In genomic region chr19:5120833-5121232, GRCh38 we compare ENCODE assay signal across 18 cellular contexts.
DNase-seq lines count a peak whose midpoint lies in the region; ATAC-seq and TF ChIP-seq lines count a peak whose summit lies in the region.
"Had no signal": no experiment of that assay in that cellular context is flagged by ENCODE, and none has a peak within 500 bp of the region (broad histone marks: within the 10 kb centered on the region; RNA-seq: fewer than 3 reads in every experiment).

No MANE protein-coding gene starts in this region.

- H3K4me3 Mint-ChIP-seq in activated CD8-positive, alpha-beta memory T cell treated with anti-CD3 and anti-CD28 coated beads, Interleukin-2, amount 10 ng/mL, durations not matched to agents 7 days and 5 days: no peak overlapping the region
- no peak overlapping the region for H3K4me3 Mint-ChIP-seq in WTC11
- H3K4me3 Mint-ChIP-seq in glutamatergic neuron (ENCODE audit: unreplicated experiment): no peak overlapping the region
- no peak overlapping the region for H3K4me3 Mint-ChIP-seq in stimulated activated naive B cell treated with anti-CD40 and anti-IgM and Interleukin-4, amounts not matched to agents 10 μg/mL and 1 μg/mL and 100 μg/mL, for 72 hours

- DNase-seq in activated CD8-positive, alpha-beta memory T cell treated with anti-CD3 and anti-CD28 coated beads, Interleukin-2, amount 10 ng/mL, durations not matched to agents 7 days and 5 days: no peak
- DNase-seq in activated CD8-positive, alpha-beta memory T cell treated with anti-CD3 and anti-CD28 coated beads, Interleukin-2, amount 50 U/mL, for 4 hours: no peak
- no peak for DNase-seq in WTC11 (ENCODE audit: low spot score)
- DNase-seq in glutamatergic neuron: no peak
- DNase-seq in stimulated activated naive B cell treated with anti-CD40 and anti-IgM and Interleukin-4, amounts not matched to agents 10 μg/mL and 1 μg/mL and 100 μg/mL, for 72 hours: no peak
- DNase-seq in mucosa of gallbladder (ENCODE audit: low spot score): no peak
- DNase-seq: COR-L47, DMS153, NCI-H1092 treated with DMSO at 0.1 percent for 48 hours, NCI-H1694 treated with DMSO at 0.1 percent for 48 hours, NCI-H446 treated with DMSO at 0.1 percent for 48 hours, NCI-H748 treated with DMSO at 0.1 percent for 48 hours, SK-N-SH had no signal

- H3K27ac Mint-ChIP-seq in activated CD8-positive, alpha-beta memory T cell treated with anti-CD3 and anti-CD28 coated beads, Interleukin-2, amount 10 ng/mL, durations not matched to agents 7 days and 5 days: peak overlapping the region; percentile 17
- H3K27ac Mint-ChIP-seq in WTC11 (peak overlapping the region; percentile 30; the same call in 1 of the 2 replicates), glutamatergic neuron (ENCODE audit: unreplicated experiment) (peak overlapping the region; percentile 68)
- peak overlapping the region; percentile 92 for H3K27ac Mint-ChIP-seq in stimulated activated naive B cell treated with anti-CD40 and anti-IgM and Interleukin-4, amounts not matched to agents 10 μg/mL and 1 μg/mL and 100 μg/mL, for 72 hours

- CTCF ChIA-PET in activated CD8-positive, alpha-beta memory T cell treated with anti-CD3 and anti-CD28 coated beads, Interleukin-2, amount 10 ng/mL, durations not matched to agents 7 days and 5 days (lab: Charles Lee): no interaction called here
- CTCF ChIA-PET in WTC11 (lab: Charles Lee): interaction anchor here (0.7 to 1.2 kb wide), 2 partner anchors 72 kb away, joined by 3 to 6 read pairs; no protein-coding TSS in a partner anchor

- no peaks in the 10 kb centered on the region for H3K36me3 Mint-ChIP-seq in activated CD8-positive, alpha-beta memory T cell treated with anti-CD3 and anti-CD28 coated beads, Interleukin-2, amount 10 ng/mL, durations not matched to agents 7 days and 5 days
- H3K36me3 Mint-ChIP-seq in WTC11 (peaks cover 14% of the 10 kb centered on the region), glutamatergic neuron (ENCODE audit: unreplicated experiment) (peaks cover 6% of the 10 kb centered on the region)
- H3K36me3 Mint-ChIP-seq in stimulated activated naive B cell treated with anti-CD40 and anti-IgM and Interleukin-4, amounts not matched to agents 10 μg/mL and 1 μg/mL and 100 μg/mL, for 72 hours: peaks cover 6 to 32% of the 10 kb centered on the region in 2 donors

- peaks cover 16% of the 10 kb centered on the region for H3K4me1 Mint-ChIP-seq in activated CD8-positive, alpha-beta memory T cell treated with anti-CD3 and anti-CD28 coated beads, Interleukin-2, amount 10 ng/mL, durations not matched to agents 7 days and 5 days
- H3K4me1 Mint-ChIP-seq in WTC11: peaks cover 42% of the 10 kb centered on the region
- peaks cover 31% of the 10 kb centered on the region for H3K4me1 Mint-ChIP-seq in glutamatergic neuron (ENCODE audit: low read depth, unreplicated experiment)
- H3K4me1 Mint-ChIP-seq in stimulated activated naive B cell treated with anti-CD40 and anti-IgM and Interleukin-4, amounts not matched to agents 10 μg/mL and 1 μg/mL and 100 μg/mL, for 72 hours: peaks cover 38 to 77% of the 10 kb centered on the region in 2 donors

- H3K9me3 Mint-ChIP-seq in activated CD8-positive, alpha-beta memory T cell treated with anti-CD3 and anti-CD28 coated beads, Interleukin-2, amount 10 ng/mL, durations not matched to agents 7 days and 5 days (ENCODE audit: low read depth): no peaks in the 10 kb centered on the region
- H3K9me3 Mint-ChIP-seq in WTC11 (peaks cover 4% of the 10 kb centered on the region; the same call in 1 of the 2 replicates), glutamatergic neuron (ENCODE audit: unreplicated experiment) (peaks cover 28% of the 10 kb centered on the region)
- peaks cover 2 to 5% of the 10 kb centered on the region in 2 donors for H3K9me3 Mint-ChIP-seq in stimulated activated naive B cell treated with anti-CD40 and anti-IgM and Interleukin-4, amounts not matched to agents 10 μg/mL and 1 μg/mL and 100 μg/mL, for 72 hours

- H3K27me3 Mint-ChIP-seq in activated CD8-positive, alpha-beta memory T cell treated with anti-CD3 and anti-CD28 coated beads, Interleukin-2, amount 10 ng/mL, durations not matched to agents 7 days and 5 days: no peaks in the 10 kb centered on the region
- H3K27me3 Mint-ChIP-seq in WTC11 (ENCODE audit: low read depth) (no peaks in the 10 kb centered on the region), glutamatergic neuron (ENCODE audit: unreplicated experiment) (peaks cover 32% of the 10 kb centered on the region)
- H3K27me3 Mint-ChIP-seq in stimulated activated naive B cell treated with anti-CD40 and anti-IgM and Interleukin-4, amounts not matched to agents 10 μg/mL and 1 μg/mL and 100 μg/mL, for 72 hours: no peaks in the 10 kb centered on the region

- TF ChIP-seq CTCF in WTC11 (IDR thresholded peaks at IDR 0.05): no peak
- no peak for TF ChIP-seq CTCF in glutamatergic neuron (IDR thresholded peaks at IDR 0.05; ENCODE audit: partially characterized antibody, unreplicated experiment)

- ATAC-seq in activated CD8-positive, alpha-beta memory T cell treated with anti-CD3 and anti-CD28 coated beads, Interleukin-2, amount 10 ng/mL, durations not matched to agents 7 days and 5 days: no peak
- no peak for ATAC-seq in WTC11
- ATAC-seq in stimulated activated naive B cell treated with anti-CD40 and anti-IgM and Interleukin-4, amounts not matched to agents 10 μg/mL and 1 μg/mL and 100 μg/mL, for 72 hours (replicated peaks): no peak
- ATAC-seq in GM21360 (IDR thresholded peaks at IDR 0.05; ENCODE audit: unreplicated experiment): no peak
- no peak for ATAC-seq in GM18520 (IDR thresholded peaks at IDR 0.05; ENCODE audit: unreplicated experiment)
- ATAC-seq: K562, Panc1, Right ventricle myocardium inferior had no signal

- POLR2A ChIA-PET in WTC11 (lab: Charles Lee): no interaction called here

TF ChIP-seq in WTC11, 78 proteins besides CTCF, POLR2A, EP300 and RAD21:
- TF ChIP-seq NFE2L1 (CRISPR knock-in tag; IDR thresholded peaks at IDR 0.05) (no peak), MYBL2 (CRISPR knock-in tag; IDR thresholded peaks at IDR 0.05) (no peak), USF2 (CRISPR knock-in tag; IDR thresholded peaks at IDR 0.05) (no peak), E2F4 (CRISPR knock-in tag; IDR thresholded peaks at IDR 0.05; ENCODE audit: borderline replicate concordance, low read depth) (no peak), PRDM15 (CRISPR knock-in tag; IDR thresholded peaks at IDR 0.05) (no peak)

Comparison
In these comparisons a context has a peak if more than half of its experiments do, and no peak if none do; other contexts are left out.
1. H3K27ac Mint-ChIP-seq: peak in every context shown above with its lines; median percentile 92 in stimulated activated naive B cell treated with anti-CD40 and anti-IgM and Interleukin-4, amounts not matched to agents 10 μg/mL and 1 μg/mL and 100 μg/mL, for 72 hours; 68 in glutamatergic neuron; 30 in WTC11; 17 in activated CD8-positive, alpha-beta memory T cell treated with anti-CD3 and anti-CD28 coated beads, Interleukin-2, amount 10 ng/mL, durations not matched to agents 7 days and 5 days.